1 cellular context compared by ENCODE assay signal in genomic region chr2:14831458-14831857, GRCh38.
TF ChIP-seq lines count a peak whose summit lies in the region.

No MANE protein-coding gene starts in this region.

TF ChIP-seq in GM23338, 12 proteins besides CTCF, POLR2A, EP300 and RAD21 (continued from another document):
- TF ChIP-seq ZNF462 (CRISPR knock-in tag; IDR thresholded peaks at IDR 0.05) (no peak), POLR2AphosphoS5 (IDR thresholded peaks at IDR 0.05; ENCODE audit: low read depth) (no peak), ETS1 (IDR thresholded peaks at IDR 0.05) (no peak), CREB1 (CRISPR knock-in tag; IDR thresholded peaks at IDR 0.05; ENCODE audit: low read depth) (no peak), EZH2 (IDR thresholded peaks at IDR 0.05; ENCODE audit: low read depth, unreplicated experiment) (no peak)
